In the genomic region with DNA sequence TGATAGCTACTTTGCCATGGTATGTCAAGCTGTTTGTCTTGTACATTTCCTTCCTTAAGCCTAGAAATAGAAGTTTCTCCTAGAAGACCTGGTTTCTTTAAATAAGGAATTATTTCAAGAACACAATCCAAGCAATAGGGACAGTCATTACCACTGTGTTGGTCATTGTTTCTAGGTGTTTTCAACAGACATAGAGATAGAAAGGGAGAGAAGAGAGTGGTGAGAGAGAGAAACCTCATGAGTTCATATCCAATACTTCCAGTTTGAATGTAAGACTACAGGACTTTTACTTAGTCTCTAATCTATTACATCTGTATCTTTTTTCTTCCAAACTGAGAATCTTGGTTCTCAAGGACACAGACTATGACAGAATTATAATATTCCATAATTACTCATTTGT, we compare ENCODE assay signal across 28 cellular contexts.
DNase-seq lines count a peak whose midpoint lies in the region; ATAC-seq, FAIRE-seq and TF ChIP-seq lines count a peak whose summit lies in the region.
"Had no signal": no experiment of that assay in that cellular context is flagged by ENCODE, and none has a peak within 500 bp of the region (broad histone marks: within the 10 kb centered on the region; RNA-seq: fewer than 3 reads in every experiment).

No MANE protein-coding gene starts in this region.

- H2AFZ ChIP-seq in IMR-90 (replicated peaks; ENCODE audit: low read length, poor library complexity) (no peak overlapping the region), OCI-LY7 (ENCODE audit: low read length) (0 out of 2 replicates have a peak overlapping the region, but pooled peaks have one; percentile 13), astrocyte (ENCODE audit: low read depth, low read length) (no peak overlapping the region)

- no peaks in the 10 kb centered on the region for H3K27me3 Mint-ChIP-seq in astrocyte (ENCODE audit: low read depth, unreplicated experiment)

- no peak for TF ChIP-seq CTCF in IMR-90 (conservative IDR thresholded peaks at IDR 0.05; ENCODE audit: low read depth, low read length)
- TF ChIP-seq CTCF in OCI-LY7 (conservative IDR thresholded peaks at IDR 0.05; ENCODE audit: low read length), result no peak
- TF ChIP-seq CTCF in astrocyte (IDR thresholded peaks at IDR 0.05; ENCODE audit: insufficient read depth, low read depth, low read length), result no peak

- H2AK9ac ChIP-seq in IMR-90 (replicated peaks; ENCODE audit: low read depth, low read length, poor library complexity), result no peak overlapping the region

- no peaks in the 10 kb centered on the region for H3K36me3 ChIP-seq in IMR-90 (ENCODE audit: control insufficient read depth, insufficient read depth, low read length)
- no peaks in the 10 kb centered on the region for H3K36me3 ChIP-seq in OCI-LY7 (ENCODE audit: insufficient read depth, low read length)
- H3K36me3 ChIP-seq in astrocyte (ENCODE audit: insufficient read depth, low read length), result no peaks in the 10 kb centered on the region
- H3K36me3 ChIP-seq: BE2C, BLaER1 had no signal

- CTCF ChIA-PET in IMR-90 (lab: Yijun Ruan, JAX) (no interaction called here), OCI-LY7 (lab: Charles Lee; ENCODE audit: unreplicated experiment) (no interaction called here)

- H4K91ac ChIP-seq in IMR-90 (ENCODE audit: insufficient read depth, low read depth, low read length), result no peak overlapping the region

- H2AK5ac ChIP-seq in IMR-90 (ENCODE audit: low read depth, low read length), result no peak overlapping the region

- peak; percentile 47 for FAIRE-seq in astrocyte (lab: Jason Lieb, UNC)
- FAIRE-seq: A204.1, GM12878, GM12892, GM18507 had no signal

- H3K4me2 ChIP-seq in IMR-90 (ENCODE audit: low read depth, low read length) (no peak overlapping the region), OCI-LY7 (ENCODE audit: low read length) (no peak overlapping the region), astrocyte (ENCODE audit: low read length) (no peak overlapping the region)
- H3K4me2 ChIP-seq: BLaER1 had no signal

- no peak overlapping the region for H3K56ac ChIP-seq in IMR-90 (ENCODE audit: extremely low read depth, insufficient read depth, low read length)

- peaks cover 5% of the 10 kb centered on the region; the same call in 1 of the 2 replicates for H3K4me1 ChIP-seq in IMR-90 (ENCODE audit: control insufficient read depth, insufficient read depth, low read length)
- H3K4me1 ChIP-seq in OCI-LY7 (ENCODE audit: insufficient read depth, low read length, poor library complexity, severe bottlenecking), result peaks cover 6% of the 10 kb centered on the region
- no peaks in the 10 kb centered on the region for H3K4me1 ChIP-seq in astrocyte (ENCODE audit: insufficient read depth, low read length)
- H3K4me1 ChIP-seq: BLaER1 had no signal

- H4K5ac ChIP-seq in IMR-90 (ENCODE audit: low read depth, low read length), result no peak overlapping the region; the same call in 1 of the 2 replicates

- H2BK15ac ChIP-seq in IMR-90 (ENCODE audit: low read depth, low read length), result peak overlapping the region; percentile 57; the same call in 1 of the 3 replicates

- H3K9me2 ChIP-seq in OCI-LY7 (ENCODE audit: insufficient read depth, low read length), result no peaks in the 10 kb centered on the region

- no peak overlapping the region for H2BK5ac ChIP-seq in IMR-90 (ENCODE audit: low read depth, low read length, poor library complexity, severe bottlenecking)

- DNase-seq in IMR-90 (no peak), OCI-LY7 (ENCODE audit: low spot score) (no peak), astrocyte (ENCODE audit: low read depth) (no peak), NCI-H1436 (lab: John Stamatoyannopoulos, UW) (no peak), NCI-H1417 treated with DMSO at 0.1 percent for 48 hours (lab: John Stamatoyannopoulos, UW) (no peak), NCI-H2029 treated with DMSO at 0.1 percent for 48 hours (lab: John Stamatoyannopoulos, UW) (no peak)
- no peak for DNase-seq in stimulated activated effector memory CD8-positive, alpha-beta T cell treated with anti-CD3 and anti-CD28 coated beads, Interleukin-12 subunit alpha, Interleukin-12 subunit beta, amount 100 ng/mL, for 72 hours (ENCODE audit: low spot score in 2 of 2)
- DNase-seq: 8988T; ACHN; BE2C; C1 segment of cervical spinal cord; CD4-positive, alpha-beta memory T cell; CD4-positive, CD25-positive, alpha-beta regulatory T cell; CD8-positive, alpha-beta memory T cell; COR-L47; DMS 273 treated with DMSO at 0.1 percent for 48 hours; DMS153; DMS53; DMS79; DND-41; EL; GDM1 had no signal

- H3K23ac ChIP-seq in IMR-90 (ENCODE audit: low read depth, low read length), result no peak overlapping the region

- TF ChIP-seq RAD21 in IMR-90 (IDR thresholded peaks at IDR 0.05; ENCODE audit: low read length), result no peak

- no peak overlapping the region for H3K4me3 Mint-ChIP-seq in astrocyte (ENCODE audit: unreplicated experiment)
- no peak overlapping the region for H3K4me3 Mint-ChIP-seq in stimulated activated effector memory CD8-positive, alpha-beta T cell treated with anti-CD3 and anti-CD28 coated beads, Interleukin-12 subunit alpha, Interleukin-12 subunit beta, amount 100 ng/mL, for 72 hours
- H3K4me3 Mint-ChIP-seq: CD14-positive monocyte; CD4-positive, alpha-beta memory T cell; CD4-positive, CD25-positive, alpha-beta regulatory T cell; CD8-positive, alpha-beta memory T cell had no signal

- no peaks in the 10 kb centered on the region for H3K27me3 ChIP-seq in IMR-90 (ENCODE audit: control insufficient read depth, insufficient read depth, low read length)
- no peaks in the 10 kb centered on the region for H3K27me3 ChIP-seq in astrocyte (ENCODE audit: insufficient read depth, low read length)
- H3K27me3 ChIP-seq: BE2C, BLaER1 had no signal

- BruUV-seq in IMR-90 (replicated peaks; lab: Mats Ljungman, UMichigan) (no TSS peak), OCI-LY7 (replicated peaks; lab: Mats Ljungman, UMichigan) (no TSS peak)

- no peak overlapping the region for H3K4me3 ChIP-seq in IMR-90 (ENCODE audit: insufficient read depth, low read depth, low read length)
- no peak overlapping the region for H3K4me3 ChIP-seq in OCI-LY7 (ENCODE audit: low read depth, low read length, poor library complexity, severe bottlenecking)
- H3K4me3 ChIP-seq in astrocyte (ENCODE audit: insufficient read depth, low read depth, low read length), result no peak overlapping the region
- H3K4me3 ChIP-seq: BLaER1, GM12878 had no signal

- H3K14ac ChIP-seq in IMR-90 (replicated peaks; ENCODE audit: low read depth, low read length), result no peak overlapping the region

- intact Hi-C loops in IMR-90 (cut with micrococcal nuclease) (no loop called here), OCI-LY7 (cut with micrococcal nuclease; ENCODE audit: unreplicated experiment) (no loop called here)

- no peak overlapping the region for H3K27ac Mint-ChIP-seq in astrocyte (ENCODE audit: unreplicated experiment)
- no peak overlapping the region for H3K27ac Mint-ChIP-seq in stimulated activated effector memory CD8-positive, alpha-beta T cell treated with anti-CD3 and anti-CD28 coated beads, Interleukin-12 subunit alpha, Interleukin-12 subunit beta, amount 100 ng/mL, for 72 hours
- H3K27ac Mint-ChIP-seq: CD14-positive monocyte; CD4-positive, alpha-beta memory T cell; CD4-positive, CD25-positive, alpha-beta regulatory T cell; CD8-positive, alpha-beta memory T cell had no signal

- no peak overlapping the region for H2BK20ac ChIP-seq in IMR-90 (ENCODE audit: low read depth, low read length)

- no peaks in the 10 kb centered on the region for H3K9me3 ChIP-seq in IMR-90 (ENCODE audit: control insufficient read depth, insufficient read depth, low read length)
- H3K9me3 ChIP-seq in OCI-LY7 (ENCODE audit: low read length), result no peaks in the 10 kb centered on the region
- H3K9me3 ChIP-seq in astrocyte (ENCODE audit: insufficient read depth, low read depth, low read length), result no peaks in the 10 kb centered on the region
- H3K9me3 ChIP-seq: BE2C, BLaER1 had no signal

- no peaks in the 10 kb centered on the region for H3K36me3 Mint-ChIP-seq in astrocyte (ENCODE audit: low read depth, unreplicated experiment)
- no peaks in the 10 kb centered on the region for H3K36me3 Mint-ChIP-seq in stimulated activated effector memory CD8-positive, alpha-beta T cell treated with anti-CD3 and anti-CD28 coated beads, Interleukin-12 subunit alpha, Interleukin-12 subunit beta, amount 100 ng/mL, for 72 hours
- H3K36me3 Mint-ChIP-seq: CD4-positive, CD25-positive, alpha-beta regulatory T cell had no signal

- H2BK120ac ChIP-seq in IMR-90 (ENCODE audit: low read depth, low read length), result no peak overlapping the region

- H3K79me1 ChIP-seq in IMR-90 (ENCODE audit: low read depth in 1 of 2, low read length in 2 of 2), result peaks cover 0 to 3% of the 10 kb centered on the region in 2 experiments; a peak in 1 of 4 replicates

- H4K8ac ChIP-seq in IMR-90 (ENCODE audit: low read depth in 2 of 2, low read length in 2 of 2), result no peak overlapping the region

- peaks cover 9% of the 10 kb centered on the region for H3K4me1 Mint-ChIP-seq in astrocyte (ENCODE audit: low read depth, unreplicated experiment)
- peaks cover 5% of the 10 kb centered on the region for H3K4me1 Mint-ChIP-seq in stimulated activated effector memory CD8-positive, alpha-beta T cell treated with anti-CD3 and anti-CD28 coated beads, Interleukin-12 subunit alpha, Interleukin-12 subunit beta, amount 100 ng/mL, for 72 hours

- in situ Hi-C loops in IMR-90 (cut with MboI; ENCODE audit: low sequenced_read_pairs), result loop anchor here (10.0 kb wide), 1 partner anchor 187 kb away; no protein-coding TSS in a partner anchor

- H3K9me1 ChIP-seq in IMR-90 (ENCODE audit: insufficient read depth, low read length), result 0 out of 2 replicates have a peak, but pooled peaks cover 3% of the 10 kb centered on the region

- H3K4ac ChIP-seq in IMR-90 (ENCODE audit: low read depth, low read length), result no peak overlapping the region

- H3K9ac ChIP-seq in IMR-90 (ENCODE audit: low read depth, low read length) (no peak overlapping the region), astrocyte (ENCODE audit: low read length) (no peak overlapping the region)
- H3K9ac ChIP-seq: BLaER1 had no signal

- H3K27ac ChIP-seq in IMR-90 (ENCODE audit: insufficient read depth, low read length) (no peak overlapping the region), OCI-LY7 (ENCODE audit: low read depth, low read length, poor library complexity, severe bottlenecking) (no peak overlapping the region), astrocyte (ENCODE audit: low read depth, low read length) (no peak overlapping the region)
- H3K27ac ChIP-seq: BLaER1 had no signal

- H3K18ac ChIP-seq in IMR-90 (ENCODE audit: low read depth, low read length), result no peak overlapping the region; the same call in 1 of the 2 replicates

- dilution Hi-C loops in IMR-90 (cut with HindIII; ENCODE audit: low sequenced_read_pairs, unreplicated experiment), result no loop called here

- no peaks in the 10 kb centered on the region for H3K9me3 Mint-ChIP-seq in astrocyte (ENCODE audit: unreplicated experiment)
- peaks cover 2% of the 10 kb centered on the region for H3K9me3 Mint-ChIP-seq in stimulated activated effector memory CD8-positive, alpha-beta T cell treated with anti-CD3 and anti-CD28 coated beads, Interleukin-12 subunit alpha, Interleukin-12 subunit beta, amount 100 ng/mL, for 72 hours
- H3K9me3 Mint-ChIP-seq: CD8-positive, alpha-beta memory T cell had no signal

- H3K79me2 ChIP-seq in OCI-LY7 (ENCODE audit: insufficient read depth, low read depth, low read length), result no peaks in the 10 kb centered on the region
- no peaks in the 10 kb centered on the region for H3K79me2 ChIP-seq in astrocyte (ENCODE audit: insufficient read depth, low read length)

- POLR2A ChIA-PET in IMR-90 (lab: Charles Lee; ENCODE audit: unreplicated experiment), result no interaction called here
- POLR2A ChIA-PET in OCI-LY7 (lab: Charles Lee), result no interaction called here

- no peak for TF ChIP-seq POLR2A in IMR-90 (IDR thresholded peaks at IDR 0.05; ENCODE audit: low read depth, low read length)

- H4K20me1 ChIP-seq in IMR-90 (ENCODE audit: insufficient read depth, low read length), result no peaks in the 10 kb centered on the region
- no peaks in the 10 kb centered on the region for H4K20me1 ChIP-seq in OCI-LY7 (ENCODE audit: insufficient read depth, low read length)
- no peaks in the 10 kb centered on the region for H4K20me1 ChIP-seq in astrocyte (ENCODE audit: insufficient read depth, low read length)
- H4K20me1 ChIP-seq: BLaER1 had no signal

- no peak for ATAC-seq in IMR-90 (ENCODE audit: low read depth)
- peak; percentile 50 for ATAC-seq in stimulated activated effector memory CD8-positive, alpha-beta T cell treated with anti-CD3 and anti-CD28 coated beads, Interleukin-12 subunit alpha, Interleukin-12 subunit beta, amount 100 ng/mL, for 72 hours
- ATAC-seq: GM12878 had no signal
